Comparison of ENCODE assay signal across 1 cellular context in the genomic region with DNA sequence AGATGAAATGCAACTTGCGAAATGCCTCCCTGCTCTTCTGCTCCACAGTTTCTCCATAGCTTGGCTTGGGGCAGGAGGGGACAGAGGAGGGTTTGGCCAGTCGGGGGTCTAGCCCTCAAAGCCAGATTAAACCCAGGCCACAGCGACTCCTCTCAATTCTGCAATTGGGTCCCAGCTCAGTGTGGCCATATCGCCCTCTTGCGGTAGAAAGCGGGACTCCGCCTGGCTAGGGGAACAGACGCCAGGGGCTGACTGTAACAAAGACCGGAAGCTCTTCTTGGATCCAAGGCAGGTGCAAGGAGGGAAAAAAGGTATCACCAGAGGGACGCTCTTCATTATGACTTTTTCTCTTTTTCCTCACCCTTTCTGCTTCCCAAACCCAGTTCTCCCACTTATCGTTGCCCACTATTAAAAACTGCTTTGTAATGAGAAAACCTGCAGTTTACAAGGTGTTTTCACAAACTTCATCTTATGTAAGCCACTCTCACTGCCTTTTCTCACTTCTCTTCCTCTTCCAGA.
TF ChIP-seq lines count a peak whose summit lies in the region.

No MANE protein-coding gene starts in this region.

TF ChIP-seq in neural cell, 6 proteins besides CTCF, POLR2A, EP300 and RAD21 (continued from another document):
- TF ChIP-seq, protein P1, sequence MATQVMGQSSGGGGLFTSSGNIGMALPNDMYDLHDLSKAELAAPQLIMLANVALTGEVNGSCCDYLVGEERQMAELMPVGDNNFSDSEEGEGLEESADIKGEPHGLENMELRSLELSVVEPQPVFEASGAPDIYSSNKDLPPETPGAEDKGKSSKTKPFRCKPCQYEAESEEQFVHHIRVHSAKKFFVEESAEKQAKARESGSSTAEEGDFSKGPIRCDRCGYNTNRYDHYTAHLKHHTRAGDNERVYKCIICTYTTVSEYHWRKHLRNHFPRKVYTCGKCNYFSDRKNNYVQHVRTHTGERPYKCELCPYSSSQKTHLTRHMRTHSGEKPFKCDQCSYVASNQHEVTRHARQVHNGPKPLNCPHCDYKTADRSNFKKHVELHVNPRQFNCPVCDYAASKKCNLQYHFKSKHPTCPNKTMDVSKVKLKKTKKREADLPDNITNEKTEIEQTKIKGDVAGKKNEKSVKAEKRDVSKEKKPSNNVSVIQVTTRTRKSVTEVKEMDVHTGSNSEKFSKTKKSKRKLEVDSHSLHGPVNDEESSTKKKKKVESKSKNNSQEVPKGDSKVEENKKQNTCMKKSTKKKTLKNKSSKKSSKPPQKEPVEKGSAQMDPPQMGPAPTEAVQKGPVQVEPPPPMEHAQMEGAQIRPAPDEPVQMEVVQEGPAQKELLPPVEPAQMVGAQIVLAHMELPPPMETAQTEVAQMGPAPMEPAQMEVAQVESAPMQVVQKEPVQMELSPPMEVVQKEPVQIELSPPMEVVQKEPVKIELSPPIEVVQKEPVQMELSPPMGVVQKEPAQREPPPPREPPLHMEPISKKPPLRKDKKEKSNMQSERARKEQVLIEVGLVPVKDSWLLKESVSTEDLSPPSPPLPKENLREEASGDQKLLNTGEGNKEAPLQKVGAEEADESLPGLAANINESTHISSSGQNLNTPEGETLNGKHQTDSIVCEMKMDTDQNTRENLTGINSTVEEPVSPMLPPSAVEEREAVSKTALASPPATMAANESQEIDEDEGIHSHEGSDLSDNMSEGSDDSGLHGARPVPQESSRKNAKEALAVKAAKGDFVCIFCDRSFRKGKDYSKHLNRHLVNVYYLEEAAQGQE (IDR thresholded peaks at IDR 0.05; ENCODE audit: borderline replicate concordance), result no peak
